In the genomic region with DNA sequence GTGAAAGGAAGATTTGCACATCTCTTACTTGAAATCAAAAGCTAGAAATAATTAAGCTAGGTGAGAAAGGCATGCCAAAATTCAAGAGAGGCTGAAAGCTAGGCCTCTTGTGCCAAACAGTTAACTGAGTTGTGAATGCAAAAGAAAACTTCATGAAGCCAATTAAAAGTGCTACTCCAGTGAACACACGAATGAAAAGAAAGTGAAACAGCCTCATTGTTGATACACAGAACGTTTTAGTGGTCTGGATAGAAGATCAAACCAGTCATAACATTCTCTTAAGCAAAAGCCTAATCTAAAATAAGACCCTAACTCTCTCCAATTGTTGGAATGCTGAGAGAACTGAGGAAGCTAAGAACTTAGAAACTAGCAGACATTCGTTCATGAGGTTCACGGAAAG, we compare ENCODE assay signal across 1 cellular context.
TF ChIP-seq lines count a peak whose summit lies in the region.

No MANE protein-coding gene starts in this region.

TF ChIP-seq in WTC11, 78 proteins besides CTCF, POLR2A, EP300 and RAD21 (continued from another document):
- TF ChIP-seq, protein P1, sequence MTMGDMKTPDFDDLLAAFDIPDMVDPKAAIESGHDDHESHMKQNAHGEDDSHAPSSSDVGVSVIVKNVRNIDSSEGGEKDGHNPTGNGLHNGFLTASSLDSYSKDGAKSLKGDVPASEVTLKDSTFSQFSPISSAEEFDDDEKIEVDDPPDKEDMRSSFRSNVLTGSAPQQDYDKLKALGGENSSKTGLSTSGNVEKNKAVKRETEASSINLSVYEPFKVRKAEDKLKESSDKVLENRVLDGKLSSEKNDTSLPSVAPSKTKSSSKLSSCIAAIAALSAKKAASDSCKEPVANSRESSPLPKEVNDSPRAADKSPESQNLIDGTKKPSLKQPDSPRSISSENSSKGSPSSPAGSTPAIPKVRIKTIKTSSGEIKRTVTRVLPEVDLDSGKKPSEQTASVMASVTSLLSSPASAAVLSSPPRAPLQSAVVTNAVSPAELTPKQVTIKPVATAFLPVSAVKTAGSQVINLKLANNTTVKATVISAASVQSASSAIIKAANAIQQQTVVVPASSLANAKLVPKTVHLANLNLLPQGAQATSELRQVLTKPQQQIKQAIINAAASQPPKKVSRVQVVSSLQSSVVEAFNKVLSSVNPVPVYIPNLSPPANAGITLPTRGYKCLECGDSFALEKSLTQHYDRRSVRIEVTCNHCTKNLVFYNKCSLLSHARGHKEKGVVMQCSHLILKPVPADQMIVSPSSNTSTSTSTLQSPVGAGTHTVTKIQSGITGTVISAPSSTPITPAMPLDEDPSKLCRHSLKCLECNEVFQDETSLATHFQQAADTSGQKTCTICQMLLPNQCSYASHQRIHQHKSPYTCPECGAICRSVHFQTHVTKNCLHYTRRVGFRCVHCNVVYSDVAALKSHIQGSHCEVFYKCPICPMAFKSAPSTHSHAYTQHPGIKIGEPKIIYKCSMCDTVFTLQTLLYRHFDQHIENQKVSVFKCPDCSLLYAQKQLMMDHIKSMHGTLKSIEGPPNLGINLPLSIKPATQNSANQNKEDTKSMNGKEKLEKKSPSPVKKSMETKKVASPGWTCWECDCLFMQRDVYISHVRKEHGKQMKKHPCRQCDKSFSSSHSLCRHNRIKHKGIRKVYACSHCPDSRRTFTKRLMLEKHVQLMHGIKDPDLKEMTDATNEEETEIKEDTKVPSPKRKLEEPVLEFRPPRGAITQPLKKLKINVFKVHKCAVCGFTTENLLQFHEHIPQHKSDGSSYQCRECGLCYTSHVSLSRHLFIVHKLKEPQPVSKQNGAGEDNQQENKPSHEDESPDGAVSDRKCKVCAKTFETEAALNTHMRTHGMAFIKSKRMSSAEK (CRISPR knock-in tag; IDR thresholded peaks at IDR 0.05; ENCODE audit: borderline replicate concordance) = no peak
- no peak for TF ChIP-seq GABPB1 (CRISPR knock-in tag; IDR thresholded peaks at IDR 0.05)
- TF ChIP-seq, protein P2, sequence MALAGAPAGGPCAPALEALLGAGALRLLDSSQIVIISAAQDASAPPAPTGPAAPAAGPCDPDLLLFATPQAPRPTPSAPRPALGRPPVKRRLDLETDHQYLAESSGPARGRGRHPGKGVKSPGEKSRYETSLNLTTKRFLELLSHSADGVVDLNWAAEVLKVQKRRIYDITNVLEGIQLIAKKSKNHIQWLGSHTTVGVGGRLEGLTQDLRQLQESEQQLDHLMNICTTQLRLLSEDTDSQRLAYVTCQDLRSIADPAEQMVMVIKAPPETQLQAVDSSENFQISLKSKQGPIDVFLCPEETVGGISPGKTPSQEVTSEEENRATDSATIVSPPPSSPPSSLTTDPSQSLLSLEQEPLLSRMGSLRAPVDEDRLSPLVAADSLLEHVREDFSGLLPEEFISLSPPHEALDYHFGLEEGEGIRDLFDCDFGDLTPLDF (CRISPR knock-in tag; IDR thresholded peaks at IDR 0.05) = no peak
